ENCODE assay signal across 20 cellular contexts in genomic region chr20:35766843-35767242, GRCh38. TPM values are rescaled to one million over a fixed set of nuclear protein-coding genes. Genes with fewer than 3 reads are reported as not detected.
DNase-seq lines count a peak whose midpoint lies in the region; ATAC-seq and TF ChIP-seq lines count a peak whose summit lies in the region.
"Had no signal": no experiment of that assay in that cellular context is flagged by ENCODE, and none has a peak within 500 bp of the region (broad histone marks: within the 10 kb centered on the region; RNA-seq: fewer than 3 reads in every experiment).

No MANE protein-coding gene starts in this region.

- H3K4me3 ChIP-seq in gastrocnemius medialis, result no peak overlapping the region
- H3K4me3 ChIP-seq in left lung, result no peak overlapping the region
- H3K4me3 ChIP-seq in SJCRH30, result no peak overlapping the region
- H3K4me3 ChIP-seq: A549, SJSA1, smooth muscle cell had no signal

- H3K27me3 Mint-ChIP-seq in activated CD8-positive, alpha-beta memory T cell treated with anti-CD3 and anti-CD28 coated beads, Interleukin-2, amount 10 ng/mL, durations not matched to agents 7 days and 5 days, result no peaks in the 10 kb centered on the region
- H3K27me3 Mint-ChIP-seq in IgD-negative memory B cell, result no peaks in the 10 kb centered on the region
- H3K27me3 Mint-ChIP-seq in chondrocyte (ENCODE audit: low read depth), result no peaks in the 10 kb centered on the region
- H3K27me3 Mint-ChIP-seq: progenitor cell of endocrine pancreas; stimulated activated naive B cell treated with anti-CD40 and anti-IgM and Interleukin-4, amounts not matched to agents 10 μg/mL and 1 μg/mL and 100 μg/mL, for 72 hours had no signal

- intact Hi-C loops in gastrocnemius medialis (cut with DNase I; ENCODE audit: low total_unique reads), result no loop called here
- intact Hi-C loops in left lung (cut with DNase I), result no loop called here

- no peaks in the 10 kb centered on the region for H3K9me3 ChIP-seq in gastrocnemius medialis
- H3K9me3 ChIP-seq in left lung, result no peaks in the 10 kb centered on the region
- no peaks in the 10 kb centered on the region for H3K9me3 ChIP-seq in SJCRH30 (replicated peaks)
- H3K9me3 ChIP-seq: A549, SJSA1 had no signal

- H3K27me3 ChIP-seq in gastrocnemius medialis, result no peaks in the 10 kb centered on the region
- no peaks in the 10 kb centered on the region for H3K27me3 ChIP-seq in left lung
- H3K27me3 ChIP-seq in SJCRH30, result no peaks in the 10 kb centered on the region
- H3K27me3 ChIP-seq: SJSA1 had no signal

- no peak for TF ChIP-seq POLR2A in gastrocnemius medialis (IDR thresholded peaks at IDR 0.05)

- H3K27ac ChIP-seq in gastrocnemius medialis (peak overlapping the region; percentile 85 to 95 (median 91)), left lung (peak overlapping the region in 1 of 2 donors; percentile 97), SJCRH30 (no peak overlapping the region)
- H3K27ac ChIP-seq: SJSA1 had no signal

- in situ Hi-C loops in gastrocnemius medialis (cut with MboI; ENCODE audit: low sequenced_read_pairs in 4 of 4), result no loop called here

- H3K4me1 ChIP-seq in gastrocnemius medialis (peaks cover 36 to 39% of the 10 kb centered on the region in 2 donors), left lung (peaks cover 14 to 50% of the 10 kb centered on the region in 2 donors), SJCRH30 (peaks cover 21% of the 10 kb centered on the region)

- no peak for DNase-seq in activated CD8-positive, alpha-beta memory T cell treated with anti-CD3 and anti-CD28 coated beads, Interleukin-2, amount 10 ng/mL, durations not matched to agents 7 days and 5 days
- no peak for DNase-seq in activated CD8-positive, alpha-beta memory T cell treated with anti-CD3 and anti-CD28 coated beads, Interleukin-2, amount 50 U/mL, for 48 hours
- DNase-seq in chondrocyte (ENCODE audit: low spot score), result peak; percentile 10
- no peak for DNase-seq in gastrocnemius medialis
- DNase-seq in left lung, result no peak
- DNase-seq in SJCRH30, result no peak
- no peak for DNase-seq in OCI-M2 (lab: John Stamatoyannopoulos, UW; ENCODE audit: unreplicated experiment)
- DNase-seq: activated CD8-positive, alpha-beta memory T cell treated with anti-CD3 and anti-CD28 coated beads for 24 hours; activated gamma-delta T cell; effector memory CD4-positive, alpha-beta T cell; left colon; NCI-H1092 treated with DMSO at 0.1 percent for 48 hours; NCI-H2107; NCI-H526; stimulated activated naive B cell treated with anti-CD40 and anti-IgM and Interleukin-4, amounts not matched to agents 10 μg/mL and 1 μg/mL and 100 μg/mL, for 72 hours had no signal

- peak overlapping the region; percentile 62 for H3K27ac Mint-ChIP-seq in activated CD8-positive, alpha-beta memory T cell treated with anti-CD3 and anti-CD28 coated beads, Interleukin-2, amount 10 ng/mL, durations not matched to agents 7 days and 5 days
- H3K27ac Mint-ChIP-seq in IgD-negative memory B cell (peak overlapping the region in 2 of 3 donors; percentile 73 to 96), chondrocyte (ENCODE audit: unreplicated experiment) (no peak overlapping the region)
- H3K27ac Mint-ChIP-seq: progenitor cell of endocrine pancreas had no signal

- CTCF ChIA-PET in activated CD8-positive, alpha-beta memory T cell treated with anti-CD3 and anti-CD28 coated beads, Interleukin-2, amount 10 ng/mL, durations not matched to agents 7 days and 5 days (lab: Charles Lee), result interaction anchor here (7.5 kb wide), 1 partner anchor 25 kb away, joined by 104 read pairs; the partner anchor contains the start of gene RBM39

- H3K36me3 Mint-ChIP-seq in activated CD8-positive, alpha-beta memory T cell treated with anti-CD3 and anti-CD28 coated beads, Interleukin-2, amount 10 ng/mL, durations not matched to agents 7 days and 5 days, result peaks cover 7% of the 10 kb centered on the region
- H3K36me3 Mint-ChIP-seq in IgD-negative memory B cell (peaks cover 2% of the 10 kb centered on the region), chondrocyte (ENCODE audit: low read depth) (no peaks in the 10 kb centered on the region)

- no peak for TF ChIP-seq CTCF in chondrocyte (IDR thresholded peaks at IDR 0.05)
- TF ChIP-seq CTCF in gastrocnemius medialis (IDR thresholded peaks at IDR 0.05 in 4 of 5, conservative IDR thresholded peaks at IDR 0.05 in 1 of 5), result no peak
- no peak for TF ChIP-seq CTCF in left lung (IDR thresholded peaks at IDR 0.05)

- no peak overlapping the region for H3K4me3 Mint-ChIP-seq in activated CD8-positive, alpha-beta memory T cell treated with anti-CD3 and anti-CD28 coated beads, Interleukin-2, amount 10 ng/mL, durations not matched to agents 7 days and 5 days
- H3K4me3 Mint-ChIP-seq in IgD-negative memory B cell, result peak overlapping the region in 1 of 4 donors; percentile 39
- no peak overlapping the region for H3K4me3 Mint-ChIP-seq in chondrocyte (ENCODE audit: unreplicated experiment)

- peaks cover 36% of the 10 kb centered on the region for H3K4me1 Mint-ChIP-seq in activated CD8-positive, alpha-beta memory T cell treated with anti-CD3 and anti-CD28 coated beads, Interleukin-2, amount 10 ng/mL, durations not matched to agents 7 days and 5 days
- H3K4me1 Mint-ChIP-seq in IgD-negative memory B cell (peaks cover 23 to 39% (median 27%) of the 10 kb centered on the region in 3 donors), chondrocyte (ENCODE audit: low read depth) (peaks cover 26% of the 10 kb centered on the region)

- no peaks in the 10 kb centered on the region for H3K9me3 Mint-ChIP-seq in activated CD8-positive, alpha-beta memory T cell treated with anti-CD3 and anti-CD28 coated beads, Interleukin-2, amount 10 ng/mL, durations not matched to agents 7 days and 5 days (ENCODE audit: low read depth)
- H3K9me3 Mint-ChIP-seq in IgD-negative memory B cell (no peaks in the 10 kb centered on the region), chondrocyte (ENCODE audit: low read depth) (no peaks in the 10 kb centered on the region)

- no peak for ATAC-seq in activated CD8-positive, alpha-beta memory T cell treated with anti-CD3 and anti-CD28 coated beads, Interleukin-2, amount 10 ng/mL, durations not matched to agents 7 days and 5 days
- ATAC-seq in gastrocnemius medialis, result no peak
- ATAC-seq in left lung, result no peak
- ATAC-seq: A549; left colon; stimulated activated naive B cell treated with anti-CD40 and anti-IgM and Interleukin-4, amounts not matched to agents 10 μg/mL and 1 μg/mL and 100 μg/mL, for 72 hours had no signal

- H3K36me3 ChIP-seq in gastrocnemius medialis (no peaks in the 10 kb centered on the region), left lung (no peaks in the 10 kb centered on the region), SJCRH30 (no peaks in the 10 kb centered on the region)
- H3K36me3 ChIP-seq: SJSA1 had no signal

RNA-seq across cellular contexts. Expression of gene PHF20, which starts 5.0 kb away (rescaled TPM):
- 10 to 100 TPM; 50.8 to 52.4 TPM for total RNA-seq in activated CD8-positive, alpha-beta memory T cell treated with anti-CD3 and anti-CD28 coated beads, Interleukin-2, amount 10 ng/mL, durations not matched to agents 7 days and 5 days
- 107 TPM for polyA plus RNA-seq in IgD-negative memory B cell
- total RNA-seq in chondrocyte, result 42.2 to 46.1 TPM (median 44.6 TPM) in 3 replicates
- total RNA-seq in gastrocnemius medialis, result 10 to 100 TPM; 72.6 to 91.9 (median 82.2) TPM
- total RNA-seq in left lung, result 10 to 100 TPM; 31.1 to 41.2 TPM
- total RNA-seq in SJCRH30 (2014; rRNA removed; shearing (Covaris generic)), result 59.0 and 72.2 TPM in 2 replicates

RNA-seq across cellular contexts. Expression of gene RBM39, which starts 24.8 kb away (rescaled TPM):
- total RNA-seq in activated CD8-positive, alpha-beta memory T cell treated with anti-CD3 and anti-CD28 coated beads, Interleukin-2, amount 10 ng/mL, durations not matched to agents 7 days and 5 days, result 100 to 1,000 TPM; 357 to 360 TPM
- polyA plus RNA-seq in IgD-negative memory B cell, result 191 TPM
- 217 to 277 TPM (median 238 TPM) in 3 replicates for total RNA-seq in chondrocyte
- total RNA-seq in gastrocnemius medialis, result 100 to 1,000 TPM in 3 of 4 donors, 10 to 100 TPM in 1; 98.5 to 165 (median 130) TPM
- total RNA-seq in left lung, result 100 to 1,000 TPM; 242 to 270 TPM
- total RNA-seq in SJCRH30 (2014; rRNA removed; shearing (Covaris generic)), result 423 and 517 TPM in 2 replicates
